Comparison of ENCODE assay signal across 1 cellular context in genomic region chr9:137491735-137492432, GRCh38.
TF ChIP-seq lines count a peak whose summit lies in the region.

No MANE protein-coding gene starts in this region.

TF ChIP-seq in K562, 482 proteins besides CTCF, POLR2A, EP300 and RAD21 (continued from another document):
- no peak for TF ChIP-seq ZNF398 (CRISPR knock-in tag; IDR thresholded peaks at IDR 0.05)
- TF ChIP-seq CHAMP1 (IDR thresholded peaks at IDR 0.05), result no peak
- TF ChIP-seq HNRNPLL (IDR thresholded peaks at IDR 0.05; ENCODE audit: low read depth, low read length, poor library complexity, severe bottlenecking), result no peak
- TF ChIP-seq SIN3A (IDR thresholded peaks at IDR 0.05; ENCODE audit: borderline replicate concordance in 2 of 2, control insufficient read depth in 1 of 2, low read depth in 2 of 2, low read length in 2 of 2), result no peak
- no peak for TF ChIP-seq CREB3 (tag; conservative IDR thresholded peaks at IDR 0.05; ENCODE audit: low read depth)
- no peak for TF ChIP-seq PPARD (CRISPR knock-in tag; IDR thresholded peaks at IDR 0.05)
- TF ChIP-seq STAT5A (IDR thresholded peaks at IDR 0.05; ENCODE audit: borderline replicate concordance, low read length), result no peak
- TF ChIP-seq SNRNP70 (optimal IDR thresholded peaks at IDR 0.05; ENCODE audit: low read depth, low read length), result no peak
- no peak for TF ChIP-seq YY1 (IDR thresholded peaks at IDR 0.05; ENCODE audit: borderline replicate concordance in 1 of 3, control insufficient read depth in 1 of 3, extremely low read depth in 1 of 3, insufficient read depth in 3 of 3, insufficient read length in 1 of 3, insufficient replicate concordance in 2 of 3, low read depth in 1 of 3, low read length in 2 of 3)
- TF ChIP-seq FOXA1 (IDR thresholded peaks at IDR 0.05; ENCODE audit: borderline replicate concordance), result no peak
- no peak for TF ChIP-seq SLC30A9 (CRISPR knock-in tag; IDR thresholded peaks at IDR 0.05)
- no peak for TF ChIP-seq DNMT1 (IDR thresholded peaks at IDR 0.05)
- no peak for TF ChIP-seq RBM14 (IDR thresholded peaks at IDR 0.05; ENCODE audit: borderline replicate concordance, insufficient read depth, low read depth, low read length)
- TF ChIP-seq ZNF668 (CRISPR knock-in tag; IDR thresholded peaks at IDR 0.05), result no peak
- TF ChIP-seq HEY1 (CRISPR knock-in tag; IDR thresholded peaks at IDR 0.05; ENCODE audit: borderline replicate concordance), result no peak
- no peak for TF ChIP-seq ARID3B (CRISPR knock-in tag; IDR thresholded peaks at IDR 0.05; ENCODE audit: borderline replicate concordance)
- peak in 1 of 2 experiments; percentile 61; a peak in 1 of 4 replicates for TF ChIP-seq ARNT (IDR thresholded peaks at IDR 0.05)
- no peak for TF ChIP-seq E2F8 (IDR thresholded peaks at IDR 0.05; ENCODE audit: low read depth, partially characterized antibody)
- TF ChIP-seq PHF21A (IDR thresholded peaks at IDR 0.05; ENCODE audit: borderline replicate concordance, low read depth), result no peak
- no peak for TF ChIP-seq ZNF197 (CRISPR knock-in tag; IDR thresholded peaks at IDR 0.05; ENCODE audit: low read depth)
- TF ChIP-seq SMAD3 (CRISPR knock-in tag; conservative IDR thresholded peaks at IDR 0.05), result no peak
- no peak for TF ChIP-seq KDM5B (IDR thresholded peaks at IDR 0.05; ENCODE audit: insufficient replicate concordance, low read depth, low read length)
TF ChIP-seq in K562: peak in this region for 59.
